ENCODE assay signal across 23 cellular contexts in genomic region chr17:74419862-74420492, GRCh38. TPM values are rescaled to one million over a fixed set of nuclear protein-coding genes. Genes with fewer than 3 reads are reported as not detected.
"Had no signal": no experiment of that assay in that cellular context is flagged by ENCODE, and none has a peak within 500 bp of the region (broad histone marks: within the 10 kb centered on the region; RNA-seq: fewer than 3 reads in every experiment).

No MANE protein-coding gene starts in this region.

- H3K27ac ChIP-seq: adrenal gland, ascending aorta, foreskin keratinocyte, ovary, VCaP had no signal

- H3K4me1 ChIP-seq: adrenal gland, ascending aorta had no signal

- H3K36me3 ChIP-seq: adrenal gland, ascending aorta, ovary had no signal

- H3K27me3 ChIP-seq: adrenal gland, ascending aorta, ovary had no signal

- ATAC-seq: activated CD4-positive, CD25-positive, alpha-beta regulatory T cell treated with anti-CD3 and anti-CD28 coated beads, Interleukin-2, amount 50 U/mL, for 24 hours; activated CD8-positive, alpha-beta T cell treated with anti-CD3 and anti-CD28 coated beads, Interleukin-2, amount 10 ng/mL, durations not matched to agents 7 days and 5 days; activated naive CD4-positive, alpha-beta T cell treated with anti-CD3 and anti-CD28 coated beads, Interleukin-2, amount 50 U/mL, for 72 hours; foreskin keratinocyte; natural killer cell; right cardiac atrium; stimulated activated effector memory CD8-positive, alpha-beta T cell treated with anti-CD3 and anti-CD28 coated beads, Interleukin-12 subunit alpha, Interleukin-12 subunit beta, amount 100 ng/mL, for 72 hours had no signal

- H3K9me3 ChIP-seq: adrenal gland, ascending aorta, ovary had no signal

- H3K4me3 ChIP-seq: adrenal gland, ascending aorta, ovary had no signal

- DNase-seq: activated CD4-positive, alpha-beta T cell treated with anti-CD3 and anti-CD28 coated beads, Interleukin-2, amount 10 ng/mL, durations not matched to agents 7 days and 5 days; activated CD8-positive, alpha-beta T cell treated with anti-CD3 and anti-CD28 coated beads, Interleukin-2, amount 10 ng/mL, durations not matched to agents 7 days and 5 days; adrenal gland; central memory CD4-positive, alpha-beta T cell; effector memory CD4-positive, alpha-beta T cell; foreskin keratinocyte; natural killer cell; ovary; right cardiac atrium; stimulated activated CD4-positive, alpha-beta T cell treated with anti-CD3 and anti-CD28 coated beads, Interleukin-1b, Interleukin-23, amount 100 ng/mL, for 48 hours; trophoblast cell had no signal

RNA-seq across cellular contexts. Expression of gene GPRC5C, which starts 11.9 kb away (rescaled TPM):
- total RNA-seq: activated CD4-positive, alpha-beta T cell treated with anti-CD3 and anti-CD28 coated beads, Interleukin-2, amount 10 ng/mL, durations not matched to agents 7 days and 5 days; pulmonary artery endothelial cell; T-helper 2 cell treated with Interferon-gamma antibody and Interleukin-4, amounts not matched to agents 100 ng/mL and 5 ng/mL, for 36 hours had no signal

RNA-seq across cellular contexts. Expression of gene CD300A, which starts 46.5 kb away (rescaled TPM):
- total RNA-seq: dermis microvascular lymphatic vessel endothelial cell, foreskin keratinocyte, pulmonary artery endothelial cell had no signal
- polyA plus RNA-seq: foreskin keratinocyte had no signal

RNA-seq across cellular contexts. Expression of gene GPR142, which starts 52.7 kb away (rescaled TPM):
- total RNA-seq: activated CD4-positive, alpha-beta T cell treated with anti-CD3 and anti-CD28 coated beads, Interleukin-2, amount 10 ng/mL, durations not matched to agents 7 days and 5 days; activated CD8-positive, alpha-beta T cell treated with anti-CD3 and anti-CD28 coated beads, Interleukin-2, amount 10 ng/mL, durations not matched to agents 7 days and 5 days; activated naive CD4-positive, alpha-beta T cell treated with anti-CD3 and anti-CD28 coated beads, Interleukin-2, amount 50 U/mL, for 72 hours; adrenal gland; ascending aorta; foreskin keratinocyte; lower leg skin; natural killer cell; pulmonary artery endothelial cell; right cardiac atrium; skeletal muscle tissue; T-helper 2 cell treated with Interferon-gamma antibody and Interleukin-4, amounts not matched to agents 100 ng/mL and 5 ng/mL, for 36 hours; temporal lobe had no signal
- polyA plus RNA-seq: foreskin keratinocyte, right cardiac atrium had no signal

RNA-seq across cellular contexts. Expression of gene BTBD17, which starts 58.3 kb away (rescaled TPM):
- total RNA-seq: activated CD4-positive, alpha-beta T cell treated with anti-CD3 and anti-CD28 coated beads, Interleukin-2, amount 10 ng/mL, durations not matched to agents 7 days and 5 days; activated CD8-positive, alpha-beta T cell treated with anti-CD3 and anti-CD28 coated beads, Interleukin-2, amount 10 ng/mL, durations not matched to agents 7 days and 5 days; activated naive CD4-positive, alpha-beta T cell treated with anti-CD3 and anti-CD28 coated beads, Interleukin-2, amount 50 U/mL, for 72 hours; ascending aorta; dermis microvascular lymphatic vessel endothelial cell; foreskin keratinocyte; ovary; pulmonary artery endothelial cell; right cardiac atrium; skeletal muscle tissue; T-helper 2 cell treated with Interferon-gamma antibody and Interleukin-4, amounts not matched to agents 100 ng/mL and 5 ng/mL, for 36 hours had no signal
- polyA plus RNA-seq: esophagus, foreskin keratinocyte, ovary, right cardiac atrium had no signal
